ENCODE assay signal across 8 cellular contexts in the genomic region with DNA sequence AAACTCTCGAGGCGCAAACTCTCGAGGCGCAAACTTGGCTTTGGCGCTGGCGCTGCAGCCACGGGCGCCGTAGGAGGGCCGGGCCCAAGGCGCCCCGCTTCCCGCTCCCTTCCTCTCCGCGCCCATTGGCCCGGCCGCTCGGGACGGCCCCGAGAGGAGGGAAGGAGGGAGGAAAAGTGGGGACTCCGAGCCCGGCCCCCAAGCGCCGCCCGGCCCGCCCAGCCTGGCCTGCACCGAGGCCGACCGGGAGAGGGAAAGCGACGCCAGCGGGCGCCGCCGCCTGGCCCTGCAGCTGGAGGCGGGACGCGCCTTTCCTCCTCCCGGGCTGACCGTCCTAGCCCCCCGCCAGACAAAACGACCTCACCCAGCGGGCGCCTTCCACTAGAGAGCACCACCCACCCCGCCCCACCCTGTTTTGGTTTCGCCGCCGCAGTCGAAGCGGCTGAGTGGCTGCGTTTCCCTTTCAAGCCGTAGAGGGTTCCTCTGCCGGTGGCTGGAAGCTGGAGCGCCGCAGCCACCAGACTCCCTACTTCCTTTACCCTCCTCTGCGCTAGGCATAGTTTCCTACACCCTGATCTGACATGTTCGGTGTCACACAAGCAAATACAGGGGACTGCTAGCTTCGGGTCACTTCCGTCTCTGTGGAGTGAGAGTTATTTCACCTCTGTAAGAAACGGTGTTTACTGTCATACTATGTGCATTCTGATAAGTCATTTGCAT. TPM values are rescaled to one million over a fixed set of nuclear protein-coding genes. Genes with fewer than 3 reads are reported as not detected.
DNase-seq lines count a peak whose midpoint lies in the region; ATAC-seq and TF ChIP-seq lines count a peak whose summit lies in the region.

A gene with protein sequence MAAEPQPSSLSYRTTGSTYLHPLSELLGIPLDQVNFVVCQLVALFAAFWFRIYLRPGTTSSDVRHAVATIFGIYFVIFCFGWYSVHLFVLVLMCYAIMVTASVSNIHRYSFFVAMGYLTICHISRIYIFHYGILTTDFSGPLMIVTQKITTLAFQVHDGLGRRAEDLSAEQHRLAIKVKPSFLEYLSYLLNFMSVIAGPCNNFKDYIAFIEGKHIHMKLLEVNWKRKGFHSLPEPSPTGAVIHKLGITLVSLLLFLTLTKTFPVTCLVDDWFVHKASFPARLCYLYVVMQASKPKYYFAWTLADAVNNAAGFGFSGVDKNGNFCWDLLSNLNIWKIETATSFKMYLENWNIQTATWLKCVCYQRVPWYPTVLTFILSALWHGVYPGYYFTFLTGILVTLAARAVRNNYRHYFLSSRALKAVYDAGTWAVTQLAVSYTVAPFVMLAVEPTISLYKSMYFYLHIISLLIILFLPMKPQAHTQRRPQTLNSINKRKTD (minus strand): TSS at position 78 of the 720 bp plus-strand sequence. CDS start 235 bp downstream, outside the sequence.

- in situ Hi-C loops in GM18951 (cut with MboI; ENCODE audit: low sequenced_read_pairs, unreplicated experiment), result no loop called here

- no peaks in the 10 kb centered on the region for H3K9me3 ChIP-seq in left lung

- peak; percentile 73 for ATAC-seq in HG03159 (IDR thresholded peaks at IDR 0.05; ENCODE audit: unreplicated experiment)
- ATAC-seq in left lung, result peak; percentile 95

- H3K36me3 ChIP-seq in left lung, result no peaks in the 10 kb centered on the region

- peaks cover 19 to 58% of the 10 kb centered on the region in 2 donors for H3K4me1 ChIP-seq in left lung

- peak within 1 kb of the TSS; percentile 93 for H3K4me3 ChIP-seq in AG10803 (ENCODE audit: low read length)
- peak within 1 kb of the TSS; percentile 93 for H3K4me3 ChIP-seq in coronary artery
- peak within 1 kb of the TSS; percentile 70 to 84 for H3K4me3 ChIP-seq in left lung

- no peaks in the 10 kb centered on the region for H3K27me3 ChIP-seq in left lung

- peak; percentile 92 for DNase-seq in AG10803 (ENCODE audit: low read depth)
- DNase-seq in NCI-H345 (lab: John Stamatoyannopoulos, UW), result peak; percentile 82
- peak; percentile 27 to 57 for DNase-seq in activated CD4-positive, alpha-beta T cell treated with anti-CD3 and anti-CD28 coated beads for 24 hours (ENCODE audit: low read depth in 2 of 2)
- DNase-seq in coronary artery (ENCODE audit: low spot score), result peak; percentile 94
- DNase-seq in left lung, result peak; percentile 94 to 99
- DNase-seq in stimulated activated CD4-positive, alpha-beta T cell treated with anti-CD3 and anti-CD28 coated beads, Interleukin-2, amount 100 ng/mL, for 4 hours (ENCODE audit: low read depth), result peak; percentile 23

- peak within 1 kb of the TSS; percentile 85 to 95 for H3K27ac ChIP-seq in coronary artery
- peak within 1 kb of the TSS; percentile 89 to 95 for H3K27ac ChIP-seq in left lung

- intact Hi-C loops in left lung (cut with DNase I), result no loop called here

- peak; percentile 14 for TF ChIP-seq CTCF in AG10803 (conservative IDR thresholded peaks at IDR 0.05; ENCODE audit: low read length)
- no peak for TF ChIP-seq CTCF in coronary artery (IDR thresholded peaks at IDR 0.05)
- TF ChIP-seq CTCF in left lung (IDR thresholded peaks at IDR 0.05), result peak in 1 of 2 donors; percentile 41

- peak; percentile 81 for TF ChIP-seq POLR2A in GM18951 (IDR thresholded peaks at IDR 0.05; ENCODE audit: extremely low read depth, insufficient read depth, insufficient read length)

RNA-seq across cellular contexts. Expression of the gene that starts here (rescaled TPM):
- 10 to 100 TPM; 15.8 to 20.7 TPM for total RNA-seq in left lung

Comparison
In these comparisons a context has a peak if more than half of its experiments do, and no peak if none do; other contexts are left out.
1. Peak in every context shown above with its lines: DNase-seq, ATAC-seq, H3K4me3 ChIP-seq and H3K27ac ChIP-seq.
2. DNase-seq: peak in every context shown above with its lines; median percentile 96 in left lung; 94 in coronary artery; 92 in AG10803; 82 in NCI-H345; 42 in activated CD4-positive, alpha-beta T cell treated with anti-CD3 and anti-CD28 coated beads for 24 hours; 23 in stimulated activated CD4-positive, alpha-beta T cell treated with anti-CD3 and anti-CD28 coated beads, Interleukin-2, amount 100 ng/mL, for 4 hours.